ENCODE assay signal across 15 cellular contexts in the genomic region with DNA sequence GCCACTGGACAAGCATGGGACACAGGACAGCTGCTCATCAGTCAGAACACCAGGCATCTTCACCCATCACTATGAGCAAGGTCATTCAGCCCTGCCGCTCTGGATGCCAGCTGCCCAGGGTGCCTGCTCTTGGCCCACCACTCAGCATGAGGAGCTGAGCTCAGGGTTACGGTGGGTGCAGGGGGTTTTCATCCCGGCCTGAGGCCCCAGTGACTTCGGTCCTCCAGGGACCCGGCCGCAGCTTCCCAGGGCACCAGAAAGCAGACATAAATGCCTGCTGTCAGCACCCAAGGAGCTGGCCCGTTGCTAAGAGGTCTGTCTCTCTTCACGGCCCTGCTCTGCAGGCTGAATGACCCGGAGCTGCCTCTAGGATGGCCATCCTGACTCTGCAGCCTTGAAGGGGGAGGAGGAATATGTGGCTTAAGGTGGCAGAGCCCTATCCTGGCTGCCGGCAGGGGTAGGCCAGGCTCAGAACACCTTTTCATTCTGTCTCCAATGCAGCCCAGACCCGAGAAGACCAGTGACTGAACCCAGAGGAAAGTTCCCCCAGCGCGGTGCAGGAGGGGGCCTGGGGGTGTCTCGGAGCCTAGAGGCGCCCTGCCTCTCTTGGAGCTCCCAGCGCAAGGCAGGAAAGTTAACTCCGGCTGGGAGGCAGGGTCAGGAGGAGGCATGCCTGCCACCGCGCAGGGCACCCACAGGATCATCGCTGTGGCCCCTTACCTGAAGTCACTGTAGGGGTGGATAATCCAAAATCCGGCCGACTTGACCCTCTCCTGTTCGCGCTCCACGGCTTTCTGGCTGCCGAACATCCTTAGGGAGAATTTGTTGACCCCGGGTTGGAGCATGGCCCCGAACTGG. TPM values are rescaled to one million over a fixed set of nuclear protein-coding genes. Genes with fewer than 3 reads are reported as not detected.
DNase-seq lines count a peak whose midpoint lies in the region; ATAC-seq and TF ChIP-seq lines count a peak whose summit lies in the region.
"Had no signal": no experiment of that assay in that cellular context is flagged by ENCODE, and none has a peak within 500 bp of the region (broad histone marks: within the 10 kb centered on the region; RNA-seq: fewer than 3 reads in every experiment).

No MANE protein-coding gene starts in this region.

- CTCF ChIA-PET in mammary epithelial cell (lab: Charles Lee; ENCODE audit: low non-redundant PET), result no interaction called here

- no peak overlapping the region for H3K14ac ChIP-seq in neuronal stem cell (ENCODE audit: low read length)

- H3K9me3 ChIP-seq in WERI-Rb-1 (ENCODE audit: severe bottlenecking), result no peaks in the 10 kb centered on the region
- no peaks in the 10 kb centered on the region for H3K9me3 ChIP-seq in right atrium auricular region
- H3K9me3 ChIP-seq in neuronal stem cell (replicated peaks in 1 of 2; ENCODE audit: control insufficient read depth in 2 of 2, insufficient read depth in 1 of 2, low read depth in 1 of 2, low read length in 2 of 2), result no peaks in the 10 kb centered on the region
- H3K9me3 ChIP-seq in mammary epithelial cell (replicated peaks; ENCODE audit: insufficient read depth, low read length), result no peaks in the 10 kb centered on the region

- no peak for TF ChIP-seq CTCF in WERI-Rb-1 (IDR thresholded peaks at IDR 0.05; ENCODE audit: low read depth, low read length)
- no peak for TF ChIP-seq CTCF in right atrium auricular region (IDR thresholded peaks at IDR 0.05)
- no peak for TF ChIP-seq CTCF in mammary epithelial cell (conservative IDR thresholded peaks at IDR 0.05 in 1 of 2, IDR thresholded peaks at IDR 0.05 in 1 of 2; ENCODE audit: extremely low read depth in 1 of 2, insufficient read depth in 1 of 2, low read depth in 1 of 2, low read length in 2 of 2)

- ATAC-seq in GM19455 (IDR thresholded peaks at IDR 0.05; ENCODE audit: unreplicated experiment), result no peak
- ATAC-seq in GM19463 (IDR thresholded peaks at IDR 0.05; ENCODE audit: unreplicated experiment), result no peak
- ATAC-seq: activated naive CD8-positive, alpha-beta T cell treated with anti-CD3 and anti-CD28 coated beads, Interleukin-2, amount 50 U/mL, for 24 hours; sciatic nerve; stimulated activated effector memory CD8-positive, alpha-beta T cell treated with anti-CD3 and anti-CD28 coated beads, Interleukin-12 subunit alpha, Interleukin-12 subunit beta, amount 100 ng/mL, for 72 hours had no signal

- peak overlapping the region; percentile 76 for H3K18ac ChIP-seq in neuronal stem cell (ENCODE audit: low read length)

- in situ Hi-C loops in mammary epithelial cell (cut with MboI; ENCODE audit: low sequenced_read_pairs in 2 of 2), result no loop called here

- H3K27me3 ChIP-seq in H7 (ENCODE audit: control insufficient read depth, insufficient read depth, low read length) (peaks cover 40% of the 10 kb centered on the region), WERI-Rb-1 (ENCODE audit: insufficient read depth, low read depth, severe bottlenecking) (peaks cover 20% of the 10 kb centered on the region), right atrium auricular region (no peaks in the 10 kb centered on the region), neuronal stem cell (ENCODE audit: control insufficient read depth in 3 of 3, insufficient read depth in 3 of 3, low read depth in 1 of 3, low read length in 3 of 3) (peaks cover 5 to 48% (median 36%) of the 10 kb centered on the region in 3 experiments), mammary epithelial cell (ENCODE audit: insufficient read depth, low read length) (peaks cover 45% of the 10 kb centered on the region)

- DNase-seq in H7, result peak; percentile 87
- DNase-seq in WERI-Rb-1, result peak; percentile 16
- DNase-seq in right atrium auricular region (ENCODE audit: low spot score), result no peak
- no peak for DNase-seq in neuronal stem cell (ENCODE audit: low spot score)
- no peak for DNase-seq in mammary epithelial cell
- no peak for DNase-seq in NCI-H1105 treated with DMSO at 0.1 percent for 48 hours (lab: John Stamatoyannopoulos, UW)
- DNase-seq: activated naive CD8-positive, alpha-beta T cell treated with anti-CD3 and anti-CD28 coated beads, Interleukin-2, amount 50 U/mL, for 24 hours; C1 segment of cervical spinal cord; HCEC 1CT; stimulated activated CD4-positive, alpha-beta T cell treated with anti-CD3 and anti-CD28 coated beads, Interleukin-4, amount 100 ng/mL, for 24 hours had no signal

- intact Hi-C loops in mammary epithelial cell (cut with micrococcal nuclease), result no loop called here

- no peaks in the 10 kb centered on the region; the same call in 1 of the 2 replicates for H3K36me3 ChIP-seq in H7 (replicated peaks; ENCODE audit: control insufficient read depth, insufficient read depth, low read length)
- no peaks in the 10 kb centered on the region for H3K36me3 ChIP-seq in WERI-Rb-1
- no peaks in the 10 kb centered on the region for H3K36me3 ChIP-seq in right atrium auricular region
- H3K36me3 ChIP-seq in neuronal stem cell (replicated peaks in 1 of 2; ENCODE audit: control insufficient read depth in 2 of 2, insufficient read depth in 2 of 2, low read length in 2 of 2), result no peaks in the 10 kb centered on the region
- H3K36me3 ChIP-seq in mammary epithelial cell (ENCODE audit: insufficient read depth, low read length), result no peaks in the 10 kb centered on the region

- no peak overlapping the region for H3K4ac ChIP-seq in neuronal stem cell (ENCODE audit: low read length)

- no peak overlapping the region for H2BK15ac ChIP-seq in neuronal stem cell (ENCODE audit: low read length)

- peak overlapping the region; percentile 38 for H3K23ac ChIP-seq in neuronal stem cell (ENCODE audit: low read depth, low read length, poor library complexity)

- H3K4me1 ChIP-seq in right atrium auricular region (peaks cover 0 to 16% of the 10 kb centered on the region in 2 donors), neuronal stem cell (ENCODE audit: control insufficient read depth in 2 of 2, insufficient read depth in 1 of 2, low read depth in 1 of 2, low read length in 2 of 2) (peaks cover 8 to 13% of the 10 kb centered on the region in 2 donors), mammary epithelial cell (ENCODE audit: insufficient read depth, low read length) (peaks cover 10% of the 10 kb centered on the region)

- H3K4me3 ChIP-seq in H7 (ENCODE audit: insufficient read depth, low read depth, low read length) (peak overlapping the region; percentile 71), WERI-Rb-1 (ENCODE audit: low read depth, low read length) (peak overlapping the region; percentile 28), right atrium auricular region (peak overlapping the region; percentile 52 to 56), neuronal stem cell (ENCODE audit: low read length in 2 of 2) (peak overlapping the region; percentile 53 to 89), mammary epithelial cell (replicated peaks in 1 of 3; ENCODE audit: insufficient read depth in 1 of 3, low read depth in 2 of 3, low read length in 3 of 3) (no peak overlapping the region)
- H3K4me3 ChIP-seq: SK-N-MC had no signal

- H3K9ac ChIP-seq in neuronal stem cell (ENCODE audit: low read depth, low read length, poor library complexity) (peak overlapping the region; percentile 86), mammary epithelial cell (ENCODE audit: insufficient read depth, low read length) (no peak overlapping the region)

- H4K8ac ChIP-seq in neuronal stem cell (ENCODE audit: low read depth, low read length), result no peak overlapping the region

- WGBS in neuronal stem cell (ENCODE audit: extremely low coverage in 2 of 2, insufficient read length in 2 of 2, insufficient replicate concordance in 1 of 2), 2 donors, result no CpG with 5 or more reads among the region's 28 CpGs
- 60% methylated on average over 24 of the region's 28 CpGs for WGBS in mammary epithelial cell (ENCODE audit: low coverage, missing lambda C conversion rate)

- H4K91ac ChIP-seq in neuronal stem cell (ENCODE audit: low read depth, low read length, poor library complexity), result no peak overlapping the region

- H3K79me2 ChIP-seq in mammary epithelial cell (ENCODE audit: insufficient read depth, low read length), result no peaks in the 10 kb centered on the region

- H2BK5ac ChIP-seq in neuronal stem cell (ENCODE audit: low read length), result no peak overlapping the region

- H3K4me2 ChIP-seq in neuronal stem cell (ENCODE audit: insufficient read depth, low read length, poor library complexity, severe bottlenecking) (peak overlapping the region; percentile 89), mammary epithelial cell (ENCODE audit: insufficient read depth, low read depth, low read length) (no peak overlapping the region)

- peak overlapping the region; percentile 47 for H2BK120ac ChIP-seq in neuronal stem cell (ENCODE audit: low read depth, low read length)

- no TSS peak for BruUV-seq in mammary epithelial cell (replicated peaks; lab: Mats Ljungman, UMichigan)

- H4K20me1 ChIP-seq in mammary epithelial cell (ENCODE audit: insufficient read depth, low read length), result peaks cover 2% of the 10 kb centered on the region

- H3K79me1 ChIP-seq in neuronal stem cell (ENCODE audit: low read depth, low read length), result peaks cover 2% of the 10 kb centered on the region

- H2AFZ ChIP-seq in neuronal stem cell (ENCODE audit: low read length), result peak overlapping the region; percentile 97
- H2AFZ ChIP-seq in mammary epithelial cell (ENCODE audit: low read depth, low read length), result no peak overlapping the region

- dilution Hi-C loops in mammary epithelial cell (cut with HindIII; ENCODE audit: low sequenced_read_pairs), result no loop called here

- H2BK12ac ChIP-seq in neuronal stem cell (ENCODE audit: low read length), result no peak overlapping the region

- H3K27ac ChIP-seq in WERI-Rb-1, result no peak overlapping the region
- H3K27ac ChIP-seq in right atrium auricular region, result peak overlapping the region in 1 of 2 donors; percentile 35
- H3K27ac ChIP-seq in neuronal stem cell (replicated peaks; ENCODE audit: low read length), result no peak overlapping the region
- no peak overlapping the region for H3K27ac ChIP-seq in mammary epithelial cell (ENCODE audit: insufficient read depth, low read depth, low read length)
- H3K27ac ChIP-seq: SK-N-MC had no signal

- peak overlapping the region; percentile 70 for H2AK5ac ChIP-seq in neuronal stem cell (ENCODE audit: low read depth, low read length)

RNA-seq across cellular contexts. Expression of a gene that starts 1.8 kb away (rescaled TPM):
- 5.2 and 8.3 TPM in 2 replicates for total RNA-seq in H7 (2014; rRNA removed; shearing (Covaris generic))
- total RNA-seq in right atrium auricular region (10 to 100 TPM in 1 of 2 donors, 1 to 10 TPM in 1; 6.9 to 45.3 TPM), mammary epithelial cell (not detected)
- 1.5 TPM for polyA plus RNA-seq in neuronal stem cell (2013, experiment 1 of 2)
- polyA plus RNA-seq in neuronal stem cell (2013, experiment 2 of 2), result 1.6 TPM
- polyA plus RNA-seq in mammary epithelial cell, result not detected
- polyA minus RNA-seq in mammary epithelial cell, result not detected
- total RNA-seq: sciatic nerve had no signal

Comparison
In these comparisons a context has a peak if more than half of its experiments do, and no peak if none do; other contexts are left out.
1. DNase-seq: peak in H7 (single experiment) and WERI-Rb-1 (single experiment); none in right atrium auricular region (single experiment), neuronal stem cell (single experiment), mammary epithelial cell (single experiment) and NCI-H1105 treated with DMSO at 0.1 percent for 48 hours (single experiment).
2. H3K4me3 ChIP-seq: peak in H7 (single experiment), WERI-Rb-1 (single experiment), right atrium auricular region (2 of 2) and neuronal stem cell (2 of 2); none in mammary epithelial cell (0 of 3).